Comparison of ENCODE assay signal across 7 cellular contexts in the genomic region with DNA sequence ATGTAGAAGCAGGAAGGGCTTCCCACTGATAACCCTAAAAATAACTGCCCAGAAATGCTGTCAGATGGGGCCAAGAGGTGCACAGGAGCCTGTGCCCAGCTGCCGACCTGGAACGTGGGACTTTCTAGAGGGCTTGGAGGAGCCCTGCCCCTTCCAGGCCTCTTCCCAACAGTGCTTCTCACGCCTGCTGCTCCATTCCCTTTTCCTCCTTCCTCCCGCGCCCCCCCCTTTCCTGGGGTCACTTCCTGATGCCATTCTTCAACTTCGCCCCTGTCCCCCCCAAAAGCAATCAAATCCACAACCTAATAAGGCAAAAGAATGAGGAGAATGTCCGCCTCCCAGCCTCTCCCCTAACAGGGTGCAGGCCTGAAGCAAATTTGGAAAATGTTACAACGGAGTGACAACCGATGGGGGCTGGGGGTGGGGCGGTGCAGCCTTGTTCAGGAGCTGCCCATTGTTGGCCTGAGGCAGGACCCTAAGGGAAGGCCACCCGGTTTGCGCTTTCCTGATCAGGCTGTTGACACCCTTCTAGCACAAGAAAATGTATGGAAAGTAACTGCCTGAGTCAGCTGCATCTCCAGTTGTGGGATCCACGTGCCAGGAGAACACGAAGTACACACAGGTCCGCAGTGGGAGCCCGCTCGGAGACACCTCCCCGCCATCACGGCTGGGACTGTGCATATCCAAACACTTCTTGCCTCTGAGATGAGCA. TPM values are rescaled to one million over a fixed set of nuclear protein-coding genes. Genes with fewer than 3 reads are reported as not detected.
DNase-seq lines count a peak whose midpoint lies in the region; ATAC-seq and TF ChIP-seq lines count a peak whose summit lies in the region.

No MANE protein-coding gene starts in this region.

- peak overlapping the region; percentile 84 to 100 (median 90) for H3K27ac Mint-ChIP-seq in IgD-negative memory B cell
- H3K27ac Mint-ChIP-seq in central memory CD8-positive, alpha-beta T cell (ENCODE audit: low read depth) = peak overlapping the region; percentile 69

- H3K4me3 ChIP-seq in liver (ENCODE audit: low read depth in 1 of 3, low read length in 3 of 3) = no peak overlapping the region
- no peak overlapping the region for H3K4me3 ChIP-seq in thymus (ENCODE audit: low read length)

- TF ChIP-seq RAD21 in liver (IDR thresholded peaks at IDR 0.05) = peak in 1 of 2 donors; percentile 27

- H3K4me1 Mint-ChIP-seq in IgD-negative memory B cell = peaks cover 47 to 63% (median 60%) of the 10 kb centered on the region in 3 donors
- peaks cover 82% of the 10 kb centered on the region for H3K4me1 Mint-ChIP-seq in central memory CD8-positive, alpha-beta T cell

- peaks cover 5% of the 10 kb centered on the region for H3K36me3 Mint-ChIP-seq in IgD-negative memory B cell
- H3K36me3 Mint-ChIP-seq in central memory CD8-positive, alpha-beta T cell (ENCODE audit: insufficient read depth) = peaks cover 16% of the 10 kb centered on the region

- no peaks in the 10 kb centered on the region for H3K9me3 ChIP-seq in liver (ENCODE audit: control insufficient read depth in 4 of 4, low read length in 3 of 4)
- no peaks in the 10 kb centered on the region for H3K9me3 ChIP-seq in thymus (ENCODE audit: control insufficient read depth)

- TF ChIP-seq CTCF in liver (IDR thresholded peaks at IDR 0.05; ENCODE audit: low read depth, low read length, missing input control) = no peak

- no peak for ATAC-seq in central memory CD8-positive, alpha-beta T cell (replicated peaks; ENCODE audit: extremely low read depth, poor library complexity, severe bottlenecking)
- no peak for ATAC-seq in HG03521 (IDR thresholded peaks at IDR 0.05; ENCODE audit: unreplicated experiment)

- H3K27me3 Mint-ChIP-seq in IgD-negative memory B cell = no peaks in the 10 kb centered on the region
- H3K27me3 Mint-ChIP-seq in central memory CD8-positive, alpha-beta T cell = no peaks in the 10 kb centered on the region

- no peaks in the 10 kb centered on the region for H3K9me3 Mint-ChIP-seq in IgD-negative memory B cell
- H3K9me3 Mint-ChIP-seq in central memory CD8-positive, alpha-beta T cell = no peaks in the 10 kb centered on the region

- no peaks in the 10 kb centered on the region for H3K27me3 ChIP-seq in liver (ENCODE audit: control insufficient read depth in 4 of 4, insufficient read depth in 4 of 4, low read length in 3 of 4)
- H3K27me3 ChIP-seq in thymus (ENCODE audit: control insufficient read depth, insufficient read depth) = peaks cover 41% of the 10 kb centered on the region

- H3K27ac ChIP-seq in liver (ENCODE audit: low read depth in 1 of 2, low read length in 2 of 2) = peak overlapping the region; percentile 75 to 92
- H3K27ac ChIP-seq in thymus (ENCODE audit: low read depth) = peak overlapping the region; percentile 64

- peak overlapping the region in 3 of 4 donors; percentile 26 to 95 (median 91) for H3K4me3 Mint-ChIP-seq in IgD-negative memory B cell
- H3K4me3 Mint-ChIP-seq in central memory CD8-positive, alpha-beta T cell = peak overlapping the region; percentile 50

- no peak for DNase-seq in central memory CD8-positive, alpha-beta T cell (ENCODE audit: low spot score in 2 of 2)
- DNase-seq in NCI-H187 (lab: John Stamatoyannopoulos, UW) (no peak), NCI-H446 (lab: John Stamatoyannopoulos, UW) (no peak)

- H3K4me1 ChIP-seq in liver (ENCODE audit: control insufficient read depth in 4 of 4, insufficient read depth in 4 of 4, low read length in 3 of 4) (peaks cover 23 to 70% (median 64%) of the 10 kb centered on the region in 4 donors), thymus (ENCODE audit: control insufficient read depth, insufficient read depth, low read length) (peaks cover 7% of the 10 kb centered on the region)

- 73% methylated on average over 19 of the region's 19 CpGs for WGBS in liver
- 88% methylated on average over 19 of the region's 19 CpGs for WGBS in thymus

- H3K9ac ChIP-seq in liver (ENCODE audit: low read depth in 1 of 2, low read length in 2 of 2) = no peak overlapping the region

- no peaks in the 10 kb centered on the region for H3K36me3 ChIP-seq in liver (ENCODE audit: control insufficient read depth in 4 of 4, insufficient read depth in 3 of 4, low read depth in 1 of 4, low read length in 3 of 4)
- no peaks in the 10 kb centered on the region for H3K36me3 ChIP-seq in thymus (ENCODE audit: control insufficient read depth, insufficient read depth)

TF ChIP-seq in liver, 16 proteins besides CTCF, POLR2A, EP300 and RAD21:
- TF ChIP-seq, protein P1, sequence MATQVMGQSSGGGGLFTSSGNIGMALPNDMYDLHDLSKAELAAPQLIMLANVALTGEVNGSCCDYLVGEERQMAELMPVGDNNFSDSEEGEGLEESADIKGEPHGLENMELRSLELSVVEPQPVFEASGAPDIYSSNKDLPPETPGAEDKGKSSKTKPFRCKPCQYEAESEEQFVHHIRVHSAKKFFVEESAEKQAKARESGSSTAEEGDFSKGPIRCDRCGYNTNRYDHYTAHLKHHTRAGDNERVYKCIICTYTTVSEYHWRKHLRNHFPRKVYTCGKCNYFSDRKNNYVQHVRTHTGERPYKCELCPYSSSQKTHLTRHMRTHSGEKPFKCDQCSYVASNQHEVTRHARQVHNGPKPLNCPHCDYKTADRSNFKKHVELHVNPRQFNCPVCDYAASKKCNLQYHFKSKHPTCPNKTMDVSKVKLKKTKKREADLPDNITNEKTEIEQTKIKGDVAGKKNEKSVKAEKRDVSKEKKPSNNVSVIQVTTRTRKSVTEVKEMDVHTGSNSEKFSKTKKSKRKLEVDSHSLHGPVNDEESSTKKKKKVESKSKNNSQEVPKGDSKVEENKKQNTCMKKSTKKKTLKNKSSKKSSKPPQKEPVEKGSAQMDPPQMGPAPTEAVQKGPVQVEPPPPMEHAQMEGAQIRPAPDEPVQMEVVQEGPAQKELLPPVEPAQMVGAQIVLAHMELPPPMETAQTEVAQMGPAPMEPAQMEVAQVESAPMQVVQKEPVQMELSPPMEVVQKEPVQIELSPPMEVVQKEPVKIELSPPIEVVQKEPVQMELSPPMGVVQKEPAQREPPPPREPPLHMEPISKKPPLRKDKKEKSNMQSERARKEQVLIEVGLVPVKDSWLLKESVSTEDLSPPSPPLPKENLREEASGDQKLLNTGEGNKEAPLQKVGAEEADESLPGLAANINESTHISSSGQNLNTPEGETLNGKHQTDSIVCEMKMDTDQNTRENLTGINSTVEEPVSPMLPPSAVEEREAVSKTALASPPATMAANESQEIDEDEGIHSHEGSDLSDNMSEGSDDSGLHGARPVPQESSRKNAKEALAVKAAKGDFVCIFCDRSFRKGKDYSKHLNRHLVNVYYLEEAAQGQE (IDR thresholded peaks at IDR 0.05) = no peak
- TF ChIP-seq HNF4A (conservative IDR thresholded peaks at IDR 0.05) = no peak
- peak; percentile 39 to 56 for TF ChIP-seq RXRA (IDR thresholded peaks at IDR 0.05)
- peak; percentile 53 for TF ChIP-seq SP1 (IDR thresholded peaks at IDR 0.05)
- TF ChIP-seq TAF1 (conservative IDR thresholded peaks at IDR 0.05) = no peak
- no peak for TF ChIP-seq FOXA1 (IDR thresholded peaks at IDR 0.05)
- TF ChIP-seq EGR1 (IDR thresholded peaks at IDR 0.05; ENCODE audit: low read depth in 2 of 2) = no peak
- TF ChIP-seq, protein P2, sequence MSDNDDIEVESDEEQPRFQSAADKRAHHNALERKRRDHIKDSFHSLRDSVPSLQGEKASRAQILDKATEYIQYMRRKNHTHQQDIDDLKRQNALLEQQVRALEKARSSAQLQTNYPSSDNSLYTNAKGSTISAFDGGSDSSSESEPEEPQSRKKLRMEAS (IDR thresholded peaks at IDR 0.05) = peak; percentile 26
- TF ChIP-seq NR2F2 (IDR thresholded peaks at IDR 0.05) = peak; percentile 98
- TF ChIP-seq FOXA2 (IDR thresholded peaks at IDR 0.05) = no peak
- TF ChIP-seq JUND (IDR thresholded peaks at IDR 0.05) = no peak
- no peak for TF ChIP-seq GABPA (IDR thresholded peaks at IDR 0.05 in 1 of 2, conservative IDR thresholded peaks at IDR 0.05 in 1 of 2)
- peak; percentile 19 for TF ChIP-seq YY1 (IDR thresholded peaks at IDR 0.05)
- TF ChIP-seq HNF4G (IDR thresholded peaks at IDR 0.05) = no peak
- TF ChIP-seq, protein P3, sequence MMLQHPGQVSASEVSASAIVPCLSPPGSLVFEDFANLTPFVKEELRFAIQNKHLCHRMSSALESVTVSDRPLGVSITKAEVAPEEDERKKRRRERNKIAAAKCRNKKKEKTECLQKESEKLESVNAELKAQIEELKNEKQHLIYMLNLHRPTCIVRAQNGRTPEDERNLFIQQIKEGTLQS (IDR thresholded peaks at IDR 0.05) = no peak
TF ChIP-seq in liver: peak in this region for 5.

RNA-seq across cellular contexts. Expression of a gene that starts 18.7 kb away (rescaled TPM):
- polyA plus RNA-seq in IgD-negative memory B cell (21.8 TPM), liver (100 to 1,000 TPM in 1 of 2 donors, 10 to 100 TPM in 1; 35.4 to 104 TPM), thymus (124 TPM)
- 100 to 1,000 TPM in 1 of 2 donors, 10 to 100 TPM in 1; 93.9 to 164 TPM for total RNA-seq in liver

RNA-seq across cellular contexts. Expression of a gene that starts 47.1 kb away (rescaled TPM):
- polyA plus RNA-seq in IgD-negative memory B cell (371 TPM), liver (100 to 1,000 TPM; 118 to 173 TPM), thymus (268 TPM)
- total RNA-seq in liver = 100 to 1,000 TPM; 130 to 240 TPM

RNA-seq across cellular contexts. Expression of a gene that starts 48.4 kb away (rescaled TPM):
- 250 TPM for polyA plus RNA-seq in IgD-negative memory B cell
- total RNA-seq in liver = 1 to 10 TPM; 1.8 to 2.1 TPM
- polyA plus RNA-seq in liver = 1 to 10 TPM in 1 of 2 donors, under 1 TPM in 1; 0.89 to 3.1 TPM
- polyA plus RNA-seq in thymus = 82.9 TPM

Comparison
In these comparisons a context has a peak if more than half of its experiments do, and no peak if none do; other contexts are left out.
1. RNA of a gene that starts 48.4 kb away (polyA plus RNA-seq): 250 TPM in IgD-negative memory B cell (single experiment) and 82.9 TPM in thymus (single experiment); 0.89 to 3.1 TPM in liver; every median in the first group is over 10 times any median in the second.